In the genomic region with DNA sequence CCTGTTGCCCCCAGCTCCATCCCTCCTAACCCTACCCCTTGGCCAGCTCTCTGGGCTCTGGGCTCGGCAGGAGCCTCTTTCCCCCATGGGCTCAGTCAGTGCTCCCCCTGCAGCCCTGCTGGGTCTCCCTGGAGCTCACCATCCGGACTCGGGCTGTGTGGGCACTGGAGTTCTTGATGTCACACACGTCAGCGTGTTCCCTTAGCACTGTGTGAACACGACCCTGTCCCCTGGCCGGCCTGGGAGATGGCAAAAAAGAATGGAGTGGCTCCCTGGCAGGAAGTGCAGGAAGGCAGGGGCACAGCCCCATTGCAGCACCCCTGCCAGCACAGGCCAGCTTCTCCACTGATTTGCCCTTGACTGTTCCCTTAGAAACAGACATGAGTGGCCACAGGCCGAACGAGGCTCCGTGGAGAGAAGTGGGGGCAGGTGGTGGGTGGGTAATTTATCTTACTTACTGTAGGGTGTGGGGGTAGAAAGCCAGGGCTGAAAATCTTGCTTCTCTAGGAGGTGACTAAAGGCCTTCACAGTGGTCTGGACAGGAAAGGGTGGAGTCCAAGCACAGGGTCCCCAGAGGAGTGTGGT, we compare ENCODE assay signal across 12 cellular contexts.
A peak's percentile ranks its signal among the peaks of the same experiment; 100 is the strongest.
DNase-seq lines count a peak whose midpoint lies in the region; ATAC-seq, FAIRE-seq and TF ChIP-seq lines count a peak whose summit lies in the region.
"Had no signal": no experiment of that assay in that cellular context is flagged by ENCODE, and none has a peak within 500 bp of the region (broad histone marks: within the 10 kb centered on the region; RNA-seq: fewer than 3 reads in every experiment).

No MANE protein-coding gene starts in this region.

- peak overlapping the region; percentile 72 for H2BK15ac ChIP-seq in neuronal stem cell (ENCODE audit: low read length)

- H3K27me3 ChIP-seq in esophagus muscularis mucosa = no peaks in the 10 kb centered on the region
- H3K27me3 ChIP-seq in neuronal stem cell (ENCODE audit: control insufficient read depth in 3 of 3, insufficient read depth in 3 of 3, low read depth in 1 of 3, low read length in 3 of 3) = peaks cover 0 to 4% (median 0%) of the 10 kb centered on the region in 3 experiments
- H3K27me3 ChIP-seq in CD4-positive, alpha-beta memory T cell (ENCODE audit: insufficient read depth, low read length) = no peaks in the 10 kb centered on the region

- H3K36me3 Mint-ChIP-seq in CD4-positive, alpha-beta memory T cell = no peaks in the 10 kb centered on the region
- H3K36me3 Mint-ChIP-seq: CD14-positive monocyte, naive B cell had no signal

- ATAC-seq in A549 (peak in 1 of 2 experiments; percentile 24; a peak in 1 of 6 replicates), GM18502 (IDR thresholded peaks at IDR 0.05; ENCODE audit: poor library complexity, unreplicated experiment) (no peak)
- ATAC-seq: GM12878 had no signal

- no peak overlapping the region for H3K27ac Mint-ChIP-seq in CD4-positive, alpha-beta memory T cell
- H3K27ac Mint-ChIP-seq: activated CD4-positive, alpha-beta T cell treated with anti-CD3 and anti-CD28 coated beads, Interleukin-2, amount 10 ng/mL, durations not matched to agents 7 days and 5 days; naive B cell had no signal

- TF ChIP-seq EP300 in A549 (IDR thresholded peaks at IDR 0.05) (no peak), esophagus muscularis mucosa (IDR thresholded peaks at IDR 0.05) (no peak)

- H3K36me3 ChIP-seq in esophagus muscularis mucosa (no peaks in the 10 kb centered on the region), neuronal stem cell (replicated peaks in 1 of 2; ENCODE audit: control insufficient read depth in 2 of 2, insufficient read depth in 2 of 2, low read length in 2 of 2) (no peaks in the 10 kb centered on the region)
- no peaks in the 10 kb centered on the region for H3K36me3 ChIP-seq in CD4-positive, alpha-beta memory T cell (ENCODE audit: insufficient read depth, low read length)

- no peak overlapping the region for H3K4ac ChIP-seq in neuronal stem cell (ENCODE audit: low read length)

- H3K4me1 Mint-ChIP-seq in CD4-positive, alpha-beta memory T cell = no peaks in the 10 kb centered on the region
- H3K4me1 Mint-ChIP-seq: activated CD4-positive, alpha-beta T cell treated with anti-CD3 and anti-CD28 coated beads, Interleukin-2, amount 10 ng/mL, durations not matched to agents 7 days and 5 days; CD14-positive monocyte; naive B cell had no signal

- no peak overlapping the region for H3K4me3 Mint-ChIP-seq in CD4-positive, alpha-beta memory T cell
- H3K4me3 Mint-ChIP-seq: activated CD4-positive, alpha-beta T cell treated with anti-CD3 and anti-CD28 coated beads, Interleukin-2, amount 10 ng/mL, durations not matched to agents 7 days and 5 days; CD14-positive monocyte; naive B cell had no signal

- no peak for TF ChIP-seq RAD21 in A549 (conservative IDR thresholded peaks at IDR 0.05 in 1 of 2, IDR thresholded peaks at IDR 0.05 in 1 of 2)

- H2AFZ ChIP-seq in neuronal stem cell (ENCODE audit: low read length) = no peak overlapping the region

- H3K18ac ChIP-seq in neuronal stem cell (ENCODE audit: low read length) = peak overlapping the region; percentile 50

- peak overlapping the region; percentile 34 for H2AK5ac ChIP-seq in neuronal stem cell (ENCODE audit: low read depth, low read length)

- H2BK5ac ChIP-seq in neuronal stem cell (ENCODE audit: low read length) = no peak overlapping the region

- no peak overlapping the region for H3K14ac ChIP-seq in neuronal stem cell (ENCODE audit: low read length)

- peaks cover 12% of the 10 kb centered on the region; the same call in 1 of the 3 replicates for H3K4me1 ChIP-seq in A549
- peaks cover 24 to 36% (median 33%) of the 10 kb centered on the region in 4 donors for H3K4me1 ChIP-seq in esophagus muscularis mucosa
- peaks cover 0 to 14% of the 10 kb centered on the region in 2 donors for H3K4me1 ChIP-seq in neuronal stem cell (ENCODE audit: control insufficient read depth in 2 of 2, insufficient read depth in 1 of 2, low read depth in 1 of 2, low read length in 2 of 2)
- H3K4me1 ChIP-seq in CD4-positive, alpha-beta memory T cell (ENCODE audit: insufficient read depth, low read length) = no peaks in the 10 kb centered on the region

- no peak for FAIRE-seq in A549 (lab: Jason Lieb, UNC)
- FAIRE-seq: GM12878 had no signal

- peaks cover 0 to 2% (median 0%) of the 10 kb centered on the region in 8 donors for H3K9me3 Mint-ChIP-seq in CD4-positive, alpha-beta memory T cell
- H3K9me3 Mint-ChIP-seq: activated CD4-positive, alpha-beta T cell treated with anti-CD3 and anti-CD28 coated beads, Interleukin-2, amount 10 ng/mL, durations not matched to agents 7 days and 5 days had no signal

- CTCF ChIA-PET in A549 (lab: Yijun Ruan, JAX) = interaction anchor here (1.0 kb wide), 1 partner anchor 346 kb away, joined by 4 read pairs; no protein-coding TSS in a partner anchor
- CTCF ChIA-PET in CD4-positive, alpha-beta memory T cell (lab: Charles Lee; ENCODE audit: partially characterized antibody) = no interaction called here

- H2BK12ac ChIP-seq in neuronal stem cell (ENCODE audit: low read length) = no peak overlapping the region

- H3K4me3 ChIP-seq in A549 (no peak overlapping the region), esophagus muscularis mucosa (no peak overlapping the region), neuronal stem cell (ENCODE audit: low read length in 2 of 2) (no peak overlapping the region)
- H3K4me3 ChIP-seq in CD4-positive, alpha-beta memory T cell (ENCODE audit: low read length in 2 of 2) = no peak overlapping the region
- H3K4me3 ChIP-seq: GM12878 had no signal

- H3K9me3 ChIP-seq in A549 (no peaks in the 10 kb centered on the region), esophagus muscularis mucosa (no peaks in the 10 kb centered on the region), neuronal stem cell (replicated peaks in 1 of 2; ENCODE audit: control insufficient read depth in 2 of 2, insufficient read depth in 1 of 2, low read depth in 1 of 2, low read length in 2 of 2) (no peaks in the 10 kb centered on the region)
- no peaks in the 10 kb centered on the region for H3K9me3 ChIP-seq in CD4-positive, alpha-beta memory T cell (ENCODE audit: control insufficient read depth in 1 of 2, low read length in 2 of 2)

- no peak overlapping the region for H3K9ac ChIP-seq in neuronal stem cell (ENCODE audit: low read depth, low read length, poor library complexity)

- H3K23ac ChIP-seq in neuronal stem cell (ENCODE audit: low read depth, low read length, poor library complexity) = no peak overlapping the region

- peak overlapping the region; percentile 56 for H2BK120ac ChIP-seq in neuronal stem cell (ENCODE audit: low read depth, low read length)

- intact Hi-C loops in esophagus muscularis mucosa (cut with DNase I) = no loop called here
- intact Hi-C loops in CD4-positive, alpha-beta memory T cell (cut with micrococcal nuclease) = no loop called here

- no peak overlapping the region for H4K91ac ChIP-seq in neuronal stem cell (ENCODE audit: low read depth, low read length, poor library complexity)

- POLR2A ChIA-PET in A549 (lab: Yijun Ruan, JAX) = no interaction called here
- POLR2A ChIA-PET in CD4-positive, alpha-beta memory T cell (lab: Charles Lee; ENCODE audit: partially characterized antibody) = no interaction called here

- H3K27me3 Mint-ChIP-seq in CD4-positive, alpha-beta memory T cell = peaks cover 3 to 5% of the 10 kb centered on the region in 2 donors

- 94% methylated on average over 3 of the region's 10 CpGs for WGBS in A549 (ENCODE audit: missing lambda C conversion rate)
- 33% methylated on average over 6 of the region's 10 CpGs for WGBS in esophagus muscularis mucosa
- no CpG with 5 or more reads among the region's 10 CpGs for WGBS in neuronal stem cell (ENCODE audit: extremely low coverage in 2 of 2, insufficient read length in 2 of 2, insufficient replicate concordance in 1 of 2), 2 donors

- TF ChIP-seq POLR2A in A549 (IDR thresholded peaks at IDR 0.05; ENCODE audit: low read length) = no peak
- TF ChIP-seq POLR2A in esophagus muscularis mucosa (IDR thresholded peaks at IDR 0.05; ENCODE audit: low read depth) = no peak

- no peak overlapping the region for H3K4me2 ChIP-seq in A549
- no peak overlapping the region for H3K4me2 ChIP-seq in neuronal stem cell (ENCODE audit: insufficient read depth, low read length, poor library complexity, severe bottlenecking)

- H3K79me1 ChIP-seq in neuronal stem cell (ENCODE audit: low read depth, low read length) = no peaks in the 10 kb centered on the region

- TF ChIP-seq CTCF in A549 (IDR thresholded peaks at IDR 0.05) = no peak
- TF ChIP-seq CTCF in esophagus muscularis mucosa (IDR thresholded peaks at IDR 0.05) = no peak

- peak overlapping the region; percentile 45 for H4K8ac ChIP-seq in neuronal stem cell (ENCODE audit: low read depth, low read length)

- DNase-seq in A549 (ENCODE audit: low read depth in 1 of 2, low spot score in 1 of 2) (no peak), NCI-H2029 (lab: John Stamatoyannopoulos, UW) (peak; percentile 36), esophagus muscularis mucosa (ENCODE audit: extremely low spot score) (peak; percentile 88), neuronal stem cell (ENCODE audit: low spot score) (no peak), NCI-H2196 treated with DMSO at 0.1 percent for 48 hours (lab: John Stamatoyannopoulos, UW; ENCODE audit: unreplicated experiment) (no peak), T-helper 9 cell (no peak)
- DNase-seq in CD4-positive, alpha-beta memory T cell = no peak
- DNase-seq: naive B cell had no signal

- H3K27ac ChIP-seq in A549 = peak overlapping the region; percentile 25 to 83; a peak in 4 of 6 replicates
- H3K27ac ChIP-seq in esophagus muscularis mucosa (replicated peaks in 1 of 4) = peak overlapping the region; percentile 44 to 71 (median 48)
- no peak overlapping the region for H3K27ac ChIP-seq in neuronal stem cell (replicated peaks; ENCODE audit: low read length)
- no peak overlapping the region for H3K27ac ChIP-seq in CD4-positive, alpha-beta memory T cell (ENCODE audit: low read depth, low read length)

TF ChIP-seq in A549, 52 proteins besides CTCF, POLR2A, EP300 and RAD21:
- TF ChIP-seq, protein P1, sequence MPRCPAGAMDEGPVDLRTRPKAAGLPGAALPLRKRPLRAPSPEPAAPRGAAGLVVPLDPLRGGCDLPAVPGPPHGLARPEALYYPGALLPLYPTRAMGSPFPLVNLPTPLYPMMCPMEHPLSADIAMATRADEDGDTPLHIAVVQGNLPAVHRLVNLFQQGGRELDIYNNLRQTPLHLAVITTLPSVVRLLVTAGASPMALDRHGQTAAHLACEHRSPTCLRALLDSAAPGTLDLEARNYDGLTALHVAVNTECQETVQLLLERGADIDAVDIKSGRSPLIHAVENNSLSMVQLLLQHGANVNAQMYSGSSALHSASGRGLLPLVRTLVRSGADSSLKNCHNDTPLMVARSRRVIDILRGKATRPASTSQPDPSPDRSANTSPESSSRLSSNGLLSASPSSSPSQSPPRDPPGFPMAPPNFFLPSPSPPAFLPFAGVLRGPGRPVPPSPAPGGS (IDR thresholded peaks at IDR 0.05) = no peak

Comparison
In these comparisons a context has a peak if more than half of its experiments do, and no peak if none do; other contexts are left out.
1. DNase-seq: peak in NCI-H2029 (single experiment) and esophagus muscularis mucosa (single experiment); none in A549 (0 of 2), neuronal stem cell (single experiment), NCI-H2196 treated with DMSO at 0.1 percent for 48 hours (single experiment), T-helper 9 cell (single experiment) and CD4-positive, alpha-beta memory T cell (0 of 5).
2. H3K27ac ChIP-seq: peak in A549 (2 of 2) and esophagus muscularis mucosa (4 of 4); none in neuronal stem cell (single experiment) and CD4-positive, alpha-beta memory T cell (single experiment).